ENCODE assay signal across 1 cellular context in the genomic region with DNA sequence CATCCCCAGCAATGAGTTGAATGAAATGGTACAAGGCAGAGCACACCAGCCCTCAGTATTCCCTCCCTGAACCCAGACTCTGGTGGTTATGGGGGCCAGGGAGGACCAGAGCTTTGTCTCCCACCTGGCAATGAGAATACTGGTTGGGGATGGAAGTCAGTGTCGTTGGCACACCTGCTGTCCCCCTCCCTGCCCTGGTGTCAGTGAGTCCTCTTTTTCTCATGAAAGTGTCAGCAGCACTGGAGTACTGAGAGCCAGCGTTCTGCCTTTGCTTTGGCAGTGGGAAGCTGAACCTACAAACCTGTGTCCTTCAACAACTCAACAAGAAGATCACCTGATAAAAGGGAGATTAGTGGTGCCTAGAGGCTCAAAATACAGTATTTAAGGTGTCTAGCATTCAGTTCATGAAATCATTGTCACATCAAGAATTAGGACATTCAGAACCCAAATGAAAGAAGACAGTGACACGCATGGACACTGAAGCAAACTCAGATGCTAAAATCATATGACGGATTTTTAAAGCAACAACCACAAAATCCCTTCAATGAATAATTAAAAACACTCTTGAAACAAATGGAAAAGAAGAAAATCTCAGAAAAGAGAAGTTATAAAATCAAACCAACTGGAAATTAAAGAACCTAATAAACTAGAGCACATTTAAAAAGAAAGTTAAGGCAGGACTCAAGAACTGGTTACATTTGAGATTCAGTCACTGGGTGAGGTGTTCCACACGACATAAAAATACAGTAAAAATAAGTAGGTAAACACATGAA.
A peak's percentile ranks its signal among the peaks of the same experiment; 100 is the strongest.
TF ChIP-seq lines count a peak whose summit lies in the region.

No MANE protein-coding gene starts in this region.

TF ChIP-seq in K562, 482 proteins besides CTCF, POLR2A, EP300 and RAD21 (continued from another document):
- TF ChIP-seq, protein P1, sequence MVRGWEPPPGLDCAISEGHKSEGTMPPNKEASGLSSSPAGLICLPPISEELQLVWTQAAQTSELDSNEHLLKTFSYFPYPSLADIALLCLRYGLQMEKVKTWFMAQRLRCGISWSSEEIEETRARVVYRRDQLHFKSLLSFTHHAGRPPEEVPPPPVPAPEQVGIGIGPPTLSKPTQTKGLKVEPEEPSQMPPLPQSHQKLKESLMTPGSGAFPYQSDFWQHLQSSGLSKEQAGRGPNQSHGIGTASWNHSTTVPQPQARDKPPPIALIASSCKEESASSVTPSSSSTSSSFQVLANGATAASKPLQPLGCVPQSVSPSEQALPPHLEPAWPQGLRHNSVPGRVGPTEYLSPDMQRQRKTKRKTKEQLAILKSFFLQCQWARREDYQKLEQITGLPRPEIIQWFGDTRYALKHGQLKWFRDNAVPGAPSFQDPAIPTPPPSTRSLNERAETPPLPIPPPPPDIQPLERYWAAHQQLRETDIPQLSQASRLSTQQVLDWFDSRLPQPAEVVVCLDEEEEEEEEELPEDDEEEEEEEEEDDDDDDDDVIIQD (CRISPR knock-in tag; IDR thresholded peaks at IDR 0.05) = 0 out of 2 replicates have a peak, but pooled peaks have one; percentile 50
TF ChIP-seq in K562: peak in this region for 16.
